ENCODE assay signal across 8 cellular contexts in the genomic region with DNA sequence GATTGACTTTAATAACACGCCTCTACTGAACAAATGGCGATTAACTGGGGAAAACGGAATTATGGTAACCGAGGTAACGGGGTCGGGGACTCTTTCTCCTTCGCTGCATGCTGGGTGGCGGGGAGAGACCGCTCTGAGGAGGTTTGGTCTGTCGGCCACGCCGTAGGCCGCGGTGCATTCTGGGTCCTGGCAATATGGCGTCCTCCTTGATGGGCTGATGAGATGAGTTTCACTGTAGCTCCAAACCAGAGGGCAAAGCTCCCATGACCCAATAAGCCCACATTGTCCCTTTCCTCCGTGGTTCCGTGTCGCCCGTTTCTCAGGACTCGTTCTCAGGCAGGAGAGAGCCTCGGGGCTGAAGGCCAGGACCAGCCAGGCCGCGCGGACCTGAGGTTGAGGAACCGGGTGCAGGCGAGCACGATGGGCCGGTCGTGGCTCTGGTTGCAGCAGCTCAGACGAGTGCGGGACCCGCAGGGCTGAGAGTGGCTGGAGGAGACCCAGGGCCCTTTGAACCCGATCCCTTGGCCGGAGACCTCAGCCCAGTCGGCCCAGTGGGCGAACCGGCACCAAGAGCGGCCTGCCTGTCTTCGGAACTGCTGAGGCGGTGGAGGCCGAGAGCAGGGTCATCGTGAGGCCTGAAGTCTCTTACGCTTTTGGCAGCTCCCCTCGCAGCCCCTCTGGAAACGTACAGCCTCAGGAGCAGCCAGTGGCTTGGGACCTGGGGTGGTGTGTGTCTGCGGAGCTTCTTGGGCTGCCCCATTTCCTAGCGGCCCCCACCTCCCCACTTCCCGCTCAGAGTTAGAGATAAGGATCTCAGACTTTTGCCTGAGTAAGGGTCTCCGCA. TPM values are rescaled to one million over a fixed set of nuclear protein-coding genes. Genes with fewer than 3 reads are reported as not detected.
DNase-seq lines count a peak whose midpoint lies in the region; ATAC-seq and TF ChIP-seq lines count a peak whose summit lies in the region.

A gene with protein sequence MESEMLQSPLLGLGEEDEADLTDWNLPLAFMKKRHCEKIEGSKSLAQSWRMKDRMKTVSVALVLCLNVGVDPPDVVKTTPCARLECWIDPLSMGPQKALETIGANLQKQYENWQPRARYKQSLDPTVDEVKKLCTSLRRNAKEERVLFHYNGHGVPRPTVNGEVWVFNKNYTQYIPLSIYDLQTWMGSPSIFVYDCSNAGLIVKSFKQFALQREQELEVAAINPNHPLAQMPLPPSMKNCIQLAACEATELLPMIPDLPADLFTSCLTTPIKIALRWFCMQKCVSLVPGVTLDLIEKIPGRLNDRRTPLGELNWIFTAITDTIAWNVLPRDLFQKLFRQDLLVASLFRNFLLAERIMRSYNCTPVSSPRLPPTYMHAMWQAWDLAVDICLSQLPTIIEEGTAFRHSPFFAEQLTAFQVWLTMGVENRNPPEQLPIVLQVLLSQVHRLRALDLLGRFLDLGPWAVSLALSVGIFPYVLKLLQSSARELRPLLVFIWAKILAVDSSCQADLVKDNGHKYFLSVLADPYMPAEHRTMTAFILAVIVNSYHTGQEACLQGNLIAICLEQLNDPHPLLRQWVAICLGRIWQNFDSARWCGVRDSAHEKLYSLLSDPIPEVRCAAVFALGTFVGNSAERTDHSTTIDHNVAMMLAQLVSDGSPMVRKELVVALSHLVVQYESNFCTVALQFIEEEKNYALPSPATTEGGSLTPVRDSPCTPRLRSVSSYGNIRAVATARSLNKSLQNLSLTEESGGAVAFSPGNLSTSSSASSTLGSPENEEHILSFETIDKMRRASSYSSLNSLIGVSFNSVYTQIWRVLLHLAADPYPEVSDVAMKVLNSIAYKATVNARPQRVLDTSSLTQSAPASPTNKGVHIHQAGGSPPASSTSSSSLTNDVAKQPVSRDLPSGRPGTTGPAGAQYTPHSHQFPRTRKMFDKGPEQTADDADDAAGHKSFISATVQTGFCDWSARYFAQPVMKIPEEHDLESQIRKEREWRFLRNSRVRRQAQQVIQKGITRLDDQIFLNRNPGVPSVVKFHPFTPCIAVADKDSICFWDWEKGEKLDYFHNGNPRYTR (N-terminal part only) (plus strand): TSS at position 184 of the 844 bp plus-strand sequence. CDS start 792 bp downstream, outside the sequence.

- H3K4me3 Mint-ChIP-seq in activated CD4-positive, alpha-beta T cell treated with anti-CD3 and anti-CD28 coated beads, Interleukin-2, amount 10 ng/mL, durations not matched to agents 7 days and 5 days = peak within 1 kb of the TSS; percentile 86

- in situ Hi-C loops in GM13976 (cut with MboI; ENCODE audit: low sequenced_read_pairs, unreplicated experiment) = no loop called here

- DNase-seq in GM13976 (ENCODE audit: low spot score) = peak; percentile 96
- peak; percentile 66 for DNase-seq in NCI-H526 treated with DMSO at 0.1 percent for 48 hours (lab: John Stamatoyannopoulos, UW)
- DNase-seq in activated CD4-positive, alpha-beta T cell treated with anti-CD3 and anti-CD28 coated beads, Interleukin-2, amount 10 ng/mL, durations not matched to agents 7 days and 5 days = peak; percentile 91
- peak; percentile 89 for DNase-seq in dedifferentiated amniotic fluid mesenchymal stem cell (ENCODE audit: extremely low spot score)
- peak; percentile 88 to 92 for DNase-seq in left colon
- DNase-seq in stimulated activated CD4-positive, alpha-beta T cell treated with anti-CD3 and anti-CD28 coated beads, Interleukin-1b, Interleukin-23, amount 100 ng/mL, for 24 hours (ENCODE audit: low read depth in 4 of 4, low spot score in 1 of 4) = peak; percentile 75 to 85 (median 80)

- H3K27me3 Mint-ChIP-seq in activated CD4-positive, alpha-beta T cell treated with anti-CD3 and anti-CD28 coated beads, Interleukin-2, amount 10 ng/mL, durations not matched to agents 7 days and 5 days = peaks cover 9% of the 10 kb centered on the region

- H3K36me3 Mint-ChIP-seq in activated CD4-positive, alpha-beta T cell treated with anti-CD3 and anti-CD28 coated beads, Interleukin-2, amount 10 ng/mL, durations not matched to agents 7 days and 5 days (ENCODE audit: low read depth) = no peaks in the 10 kb centered on the region

- H3K27ac Mint-ChIP-seq in activated CD4-positive, alpha-beta T cell treated with anti-CD3 and anti-CD28 coated beads, Interleukin-2, amount 10 ng/mL, durations not matched to agents 7 days and 5 days = peak within 1 kb of the TSS; percentile 91

- peak; percentile 67 for ATAC-seq in HG03432 (IDR thresholded peaks at IDR 0.05; ENCODE audit: unreplicated experiment)
- peak; percentile 99 for ATAC-seq in left colon
- no peak for ATAC-seq in HG03469 (IDR thresholded peaks at IDR 0.05; ENCODE audit: unreplicated experiment)

- POLR2A ChIA-PET in activated CD4-positive, alpha-beta T cell treated with anti-CD3 and anti-CD28 coated beads, Interleukin-2, amount 10 ng/mL, durations not matched to agents 7 days and 5 days (lab: Charles Lee) = interaction anchor here (0.6 kb wide), 1 partner anchor 70 kb away, joined by 4 read pairs; no protein-coding TSS in a partner anchor

- TF ChIP-seq CTCF in GM13976 (IDR thresholded peaks at IDR 0.05; ENCODE audit: borderline replicate concordance, control extremely low read depth, extremely low read depth, insufficient read depth, missing control alignments) = no peak

- H3K9me3 Mint-ChIP-seq in activated CD4-positive, alpha-beta T cell treated with anti-CD3 and anti-CD28 coated beads, Interleukin-2, amount 10 ng/mL, durations not matched to agents 7 days and 5 days = no peaks in the 10 kb centered on the region

- intact Hi-C loops in left colon (cut with DNase I, micrococcal nuclease) = no loop called here

- H3K4me1 Mint-ChIP-seq in activated CD4-positive, alpha-beta T cell treated with anti-CD3 and anti-CD28 coated beads, Interleukin-2, amount 10 ng/mL, durations not matched to agents 7 days and 5 days = peaks cover 34% of the 10 kb centered on the region

- CTCF ChIA-PET in activated CD4-positive, alpha-beta T cell treated with anti-CD3 and anti-CD28 coated beads, Interleukin-2, amount 10 ng/mL, durations not matched to agents 7 days and 5 days (lab: Charles Lee) = interaction anchor here (1.2 to 1.7 kb wide), 4 partner anchors 10 to 20 kb away, joined by 3 to 5 read pairs (median 4); no protein-coding TSS in a partner anchor

RNA-seq across cellular contexts. Expression of the gene that starts here (rescaled TPM):
- 10 to 100 TPM; 48.7 to 58.2 TPM for total RNA-seq in activated CD4-positive, alpha-beta T cell treated with anti-CD3 and anti-CD28 coated beads, Interleukin-2, amount 10 ng/mL, durations not matched to agents 7 days and 5 days
- total RNA-seq in left colon = 10 to 100 TPM; 33.4 to 35.7 TPM
